In genomic region chr15:99507016-99507731, GRCh38 we compare ENCODE assay signal across 10 cellular contexts. TPM values are rescaled to one million over a fixed set of nuclear protein-coding genes. Genes with fewer than 3 reads are reported as not detected.
A peak's percentile ranks its signal among the peaks of the same experiment; 100 is the strongest.
DNase-seq lines count a peak whose midpoint lies in the region; ATAC-seq and TF ChIP-seq lines count a peak whose summit lies in the region.
"Had no signal": no experiment of that assay in that cellular context is flagged by ENCODE, and none has a peak within 500 bp of the region (broad histone marks: within the 10 kb centered on the region; RNA-seq: fewer than 3 reads in every experiment).

No MANE protein-coding gene starts in this region.

- POLR2A ChIA-PET in AG04449 (lab: Yijun Ruan, JAX) (interaction anchor here (0.6 kb wide), 1 partner anchor 14 kb away, joined by 3 read pairs; no protein-coding TSS in a partner anchor), Caco-2 (lab: Charles Lee) (no interaction called here)

- H3K4me1 Mint-ChIP-seq in Caco-2 (ENCODE audit: low read depth, unreplicated experiment): no peaks in the 10 kb centered on the region

- no peaks in the 10 kb centered on the region for H3K9me3 Mint-ChIP-seq in Caco-2 (ENCODE audit: unreplicated experiment)

- no peaks in the 10 kb centered on the region for H3K36me3 Mint-ChIP-seq in Caco-2 (ENCODE audit: insufficient read depth, unreplicated experiment)

- no peak for TF ChIP-seq CTCF in AG04449 (IDR thresholded peaks at IDR 0.05; ENCODE audit: insufficient read depth, low read length, missing control alignments)
- no peak for TF ChIP-seq CTCF in astrocyte of the cerebellum (IDR thresholded peaks at IDR 0.05; ENCODE audit: low read depth, low read length, missing control alignments)
- TF ChIP-seq CTCF in lower lobe of right lung (IDR thresholded peaks at IDR 0.05): no peak
- TF ChIP-seq CTCF in Caco-2 (IDR thresholded peaks at IDR 0.05; ENCODE audit: insufficient read depth in 1 of 2, low read depth in 1 of 2, low read length in 1 of 2, severe bottlenecking in 1 of 2, unreplicated experiment in 1 of 2): no peak

- no peak overlapping the region for H3K4me3 Mint-ChIP-seq in Caco-2 (ENCODE audit: unreplicated experiment)

- intact Hi-C loops in lower lobe of right lung (cut with DNase I): no loop called here
- intact Hi-C loops in Caco-2 (cut with micrococcal nuclease; ENCODE audit: unreplicated experiment): loop anchor here (5.0 kb wide), 1 partner anchor 195 kb away; no protein-coding TSS in a partner anchor

- peaks cover 10% of the 10 kb centered on the region for H3K27me3 Mint-ChIP-seq in Caco-2 (ENCODE audit: insufficient read depth, unreplicated experiment)

- H3K4me1 ChIP-seq in lower lobe of right lung (peaks cover 85% of the 10 kb centered on the region), HAP-1 (no peaks in the 10 kb centered on the region), Caco-2 (no peaks in the 10 kb centered on the region)

- H3K27ac ChIP-seq in lower lobe of right lung: peak overlapping the region; percentile 69
- H3K27ac ChIP-seq: C4-2B had no signal

- no peak overlapping the region for H3K27ac Mint-ChIP-seq in Caco-2 (ENCODE audit: unreplicated experiment)

- BruUV-seq in Caco-2 (replicated peaks; lab: Mats Ljungman, UMichigan): no TSS peak

- H3K9me3 ChIP-seq in MG63: no peaks in the 10 kb centered on the region
- no peaks in the 10 kb centered on the region for H3K9me3 ChIP-seq in lower lobe of right lung
- no peaks in the 10 kb centered on the region for H3K9me3 ChIP-seq in HAP-1
- H3K9me3 ChIP-seq in Caco-2: no peaks in the 10 kb centered on the region

- in situ Hi-C loops in astrocyte of the cerebellum (cut with HindIII; ENCODE audit: low sequenced_read_pairs) (no loop called here), HAP-1 (cut with MboI; ENCODE audit: low sequenced_read_pairs) (no loop called here)

- CTCF ChIA-PET in AG04449 (lab: Yijun Ruan, JAX) (interaction anchor here (1.1 to 2.4 kb wide), 5 partner anchors 12 to 197 kb away, joined by 3 to 11 read pairs (median 3); no protein-coding TSS in a partner anchor), Caco-2 (lab: Charles Lee) (interaction anchor here (0.5 kb wide), 1 partner anchor 24 kb away, joined by 3 read pairs; no protein-coding TSS in a partner anchor)

- H3K36me3 ChIP-seq in MG63: no peaks in the 10 kb centered on the region
- no peaks in the 10 kb centered on the region for H3K36me3 ChIP-seq in lower lobe of right lung
- no peaks in the 10 kb centered on the region for H3K36me3 ChIP-seq in HAP-1 (replicated peaks)
- H3K36me3 ChIP-seq in Caco-2 (ENCODE audit: control insufficient read depth, insufficient read depth, low read length): no peaks in the 10 kb centered on the region

- peak in 1 of 2 donors; percentile 27 for ATAC-seq in lower lobe of right lung
- no peak for ATAC-seq in HG02763 (IDR thresholded peaks at IDR 0.05; ENCODE audit: unreplicated experiment)
- no peak for ATAC-seq in GM18873 (IDR thresholded peaks at IDR 0.05; ENCODE audit: low FRiP score, unreplicated experiment)

- no peaks in the 10 kb centered on the region for H3K27me3 ChIP-seq in MG63
- H3K27me3 ChIP-seq in lower lobe of right lung (ENCODE audit: low read depth): no peaks in the 10 kb centered on the region
- no peaks in the 10 kb centered on the region for H3K27me3 ChIP-seq in HAP-1 (ENCODE audit: low read depth)
- H3K27me3 ChIP-seq in Caco-2 (replicated peaks; ENCODE audit: control insufficient read depth, insufficient read depth, low read length): no peaks in the 10 kb centered on the region

- DNase-seq in AG04449 (ENCODE audit: low read depth, low spot score) (peak; percentile 21), MG63 (peak; percentile 85), astrocyte of the cerebellum (ENCODE audit: low read depth) (peak; percentile 26), lower lobe of right lung (no peak), HAP-1 (ENCODE audit: low spot score in 2 of 2) (no peak), Caco-2 (no peak)
- DNase-seq: activated CD4-positive, alpha-beta T cell treated with anti-CD3 and anti-CD28 coated beads for 48 hours had no signal

- H3K4me3 ChIP-seq in AG04449 (ENCODE audit: low read depth, low read length) (no peak overlapping the region), MG63 (no peak overlapping the region), astrocyte of the cerebellum (ENCODE audit: low read depth, low read length) (no peak overlapping the region), lower lobe of right lung (no peak overlapping the region), HAP-1 (no peak overlapping the region), Caco-2 (ENCODE audit: low read depth, low read length) (no peak overlapping the region)

RNA-seq across cellular contexts. Expression of gene MEF2A, which starts 58.6 kb away (rescaled TPM):
- 29.1 and 68.8 TPM in 2 replicates for total RNA-seq in MG63 (2014; rRNA removed; shearing (Covaris generic); ENCODE audit: low replicate concordance)
- total RNA-seq in lower lobe of right lung: 80.1 TPM
- total RNA-seq in Caco-2 (2022): 19.5 and 19.6 TPM in 2 replicates

Comparison
In these comparisons a context has a peak if more than half of its experiments do, and no peak if none do; other contexts are left out.
1. DNase-seq: peak in AG04449 (single experiment), MG63 (single experiment) and astrocyte of the cerebellum (single experiment); none in lower lobe of right lung (single experiment), HAP-1 (0 of 2) and Caco-2 (0 of 2).